9 cellular contexts compared by ENCODE assay signal in genomic region chr12:22627351-22627750, GRCh38. TPM values are rescaled to one million over a fixed set of nuclear protein-coding genes. Genes with fewer than 3 reads are reported as not detected.
DNase-seq lines count a peak whose midpoint lies in the region; ATAC-seq and TF ChIP-seq lines count a peak whose summit lies in the region.
"Had no signal": no experiment of that assay in that cellular context is flagged by ENCODE, and none has a peak within 500 bp of the region (broad histone marks: within the 10 kb centered on the region; RNA-seq: fewer than 3 reads in every experiment).

No MANE protein-coding gene starts in this region.

- peaks cover 23% of the 10 kb centered on the region for H3K4me1 Mint-ChIP-seq in type B pancreatic cell (ENCODE audit: unreplicated experiment)

- no peak for DNase-seq in cardiac muscle cell (ENCODE audit: low read depth in 1 of 2, low spot score in 1 of 2)
- DNase-seq in cardiac septum (ENCODE audit: low spot score), result no peak
- DNase-seq in adipocyte (ENCODE audit: low read depth), result peak; percentile 18
- DNase-seq in left lung, result no peak
- DNase-seq in type B pancreatic cell (ENCODE audit: extremely low spot score, unreplicated experiment), result no peak
- no peak for DNase-seq in cortex of kidney (lab: John Stamatoyannopoulos, UW)
- DNase-seq in germinal center (ENCODE audit: low spot score), result no peak
- DNase-seq: activated CD4-positive, alpha-beta T cell treated with anti-CD3 and anti-CD28 coated beads for 1 hour had no signal

- H3K27me3 ChIP-seq in cardiac muscle cell (no peaks in the 10 kb centered on the region), adipocyte (replicated peaks; ENCODE audit: control insufficient read depth, insufficient read depth, low read length) (no peaks in the 10 kb centered on the region), left lung (no peaks in the 10 kb centered on the region)

- peaks cover 5% of the 10 kb centered on the region for H3K36me3 ChIP-seq in cardiac muscle cell
- H3K36me3 ChIP-seq in adipocyte (ENCODE audit: control insufficient read depth, insufficient read depth, low read length, severe bottlenecking), result no peaks in the 10 kb centered on the region
- no peaks in the 10 kb centered on the region for H3K36me3 ChIP-seq in left lung

- H3K4me1 ChIP-seq in cardiac muscle cell (ENCODE audit: low read depth), result peaks cover 30% of the 10 kb centered on the region
- peaks cover 32% of the 10 kb centered on the region for H3K4me1 ChIP-seq in adipocyte (ENCODE audit: control insufficient read depth, insufficient read depth, low read length)
- peaks cover 15 to 57% of the 10 kb centered on the region in 2 donors for H3K4me1 ChIP-seq in left lung

- H3K27me3 Mint-ChIP-seq in type B pancreatic cell, result no peaks in the 10 kb centered on the region

- TF ChIP-seq CTCF in cardiac muscle cell (IDR thresholded peaks at IDR 0.05; ENCODE audit: low read depth, low read length) (no peak), left lung (IDR thresholded peaks at IDR 0.05) (no peak), type B pancreatic cell (conservative IDR thresholded peaks at IDR 0.05) (no peak)

- H3K4me3 ChIP-seq in cardiac muscle cell (peak overlapping the region; percentile 62), adipocyte (ENCODE audit: low read length) (peak overlapping the region; percentile 99), left lung (peak overlapping the region; percentile 72 to 74)

- peak overlapping the region; percentile 97 for H3K9ac ChIP-seq in adipocyte (ENCODE audit: low read length)

- H3K9me3 Mint-ChIP-seq in type B pancreatic cell, result no peaks in the 10 kb centered on the region

- H3K36me3 Mint-ChIP-seq in type B pancreatic cell, result peaks cover 23% of the 10 kb centered on the region

- peak overlapping the region; percentile 85 for H3K4me3 Mint-ChIP-seq in type B pancreatic cell

- H3K9me3 ChIP-seq in cardiac muscle cell (ENCODE audit: low read depth) (no peaks in the 10 kb centered on the region), adipocyte (ENCODE audit: control insufficient read depth, low read length) (no peaks in the 10 kb centered on the region), left lung (no peaks in the 10 kb centered on the region)

- ATAC-seq in left lung (no peak), GM18909 (IDR thresholded peaks at IDR 0.05; ENCODE audit: poor library complexity, unreplicated experiment) (no peak)

- peak overlapping the region; percentile 98 for H3K27ac Mint-ChIP-seq in type B pancreatic cell

- H3K27ac ChIP-seq in cardiac muscle cell (no peak overlapping the region), left lung (peak overlapping the region; percentile 95 to 98)

- intact Hi-C loops in cardiac septum (cut with DNase I), result no loop called here
- intact Hi-C loops in left lung (cut with DNase I), result no loop called here

RNA-seq across cellular contexts. Expression of gene ETNK1, which starts 2.4 kb away (rescaled TPM):
- total RNA-seq in cardiac muscle cell (61.3 and 63.2 TPM in 2 replicates), cardiac septum (20.6 TPM), left lung (10 to 100 TPM; 66.0 to 71.6 TPM), type B pancreatic cell (ENCODE audit: low replicate concordance) (93.1 and 217 TPM in 2 replicates)
- 19.7 and 28.5 TPM in 2 replicates for polyA plus RNA-seq in cardiac muscle cell
